Comparison of ENCODE assay signal across 1 cellular context in genomic region chr17:55422828-55423164, GRCh38.
TF ChIP-seq lines count a peak whose summit lies in the region.
"Not testable (repeated sequence)": the region's sequence is repeated elsewhere in the genome, so short reads cannot be mapped to it uniquely, and the experiment has no call there.

No MANE protein-coding gene starts in this region.

TF ChIP-seq in HepG2, 621 proteins besides CTCF, POLR2A, EP300 and RAD21 (continued from another document):
- TF ChIP-seq ZNF646 (CRISPR knock-in tag; IDR thresholded peaks at IDR 0.05) (peak; percentile 74), BORCS8-MEF2B (CRISPR knock-in tag; IDR thresholded peaks at IDR 0.05) (0 out of 2 replicates have a peak, but pooled peaks have one; percentile 33), BCL6 (CRISPR knock-in tag; IDR thresholded peaks at IDR 0.05) (peak; percentile 87), HMG20A (CRISPR knock-in tag; IDR thresholded peaks at IDR 0.05; ENCODE audit: borderline replicate concordance) (peak; percentile 68), SALL1 (CRISPR knock-in tag; IDR thresholded peaks at IDR 0.05) (peak; percentile 62), IRF2 (CRISPR knock-in tag; IDR thresholded peaks at IDR 0.05) (0 out of 2 replicates have a peak, but pooled peaks have one; percentile 27), SAP130 (CRISPR knock-in tag; IDR thresholded peaks at IDR 0.05; ENCODE audit: low read depth) (peak; percentile 71), NR2F6 (CRISPR knock-in tag; IDR thresholded peaks at IDR 0.05) (0 out of 2 replicates have a peak, but pooled peaks have one; percentile 47), SIX4 (CRISPR knock-in tag; IDR thresholded peaks at IDR 0.05) (0 out of 2 replicates have a peak, but pooled peaks have one; percentile 41), RARA (CRISPR knock-in tag; IDR thresholded peaks at IDR 0.05) (peak; percentile 61), ZNF772 (CRISPR knock-in tag; IDR thresholded peaks at IDR 0.05) (peak; percentile 54; the same call in 1 of the 2 replicates), NCOA2 (CRISPR knock-in tag; IDR thresholded peaks at IDR 0.05) (peak; percentile 59; the same call in 1 of the 2 replicates), CREB1 (IDR thresholded peaks at IDR 0.05) (0 out of 2 replicates have a peak, but pooled peaks have one; percentile 16)
- not testable (repeated sequence) for TF ChIP-seq NR2F6 (IDR thresholded peaks at IDR 0.05); CREB1 (CRISPR knock-in tag; IDR thresholded peaks at IDR 0.05)
- TF ChIP-seq, protein P1, sequence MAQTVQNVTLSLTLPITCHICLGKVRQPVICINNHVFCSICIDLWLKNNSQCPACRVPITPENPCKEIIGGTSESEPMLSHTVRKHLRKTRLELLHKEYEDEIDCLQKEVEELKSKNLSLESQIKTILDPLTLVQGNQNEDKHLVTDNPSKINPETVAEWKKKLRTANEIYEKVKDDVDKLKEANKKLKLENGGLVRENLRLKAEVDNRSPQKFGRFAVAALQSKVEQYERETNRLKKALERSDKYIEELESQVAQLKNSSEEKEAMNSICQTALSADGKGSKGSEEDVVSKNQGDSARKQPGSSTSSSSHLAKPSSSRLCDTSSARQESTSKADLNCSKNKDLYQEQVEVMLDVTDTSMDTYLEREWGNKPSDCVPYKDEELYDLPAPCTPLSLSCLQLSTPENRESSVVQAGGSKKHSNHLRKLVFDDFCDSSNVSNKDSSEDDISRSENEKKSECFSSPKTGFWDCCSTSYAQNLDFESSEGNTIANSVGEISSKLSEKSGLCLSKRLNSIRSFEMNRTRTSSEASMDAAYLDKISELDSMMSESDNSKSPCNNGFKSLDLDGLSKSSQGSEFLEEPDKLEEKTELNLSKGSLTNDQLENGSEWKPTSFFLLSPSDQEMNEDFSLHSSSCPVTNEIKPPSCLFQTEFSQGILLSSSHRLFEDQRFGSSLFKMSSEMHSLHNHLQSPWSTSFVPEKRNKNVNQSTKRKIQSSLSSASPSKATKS (CRISPR knock-in tag; IDR thresholded peaks at IDR 0.05): 0 out of 2 replicates have a peak, but pooled peaks have one; percentile 36
- TF ChIP-seq, protein P2, sequence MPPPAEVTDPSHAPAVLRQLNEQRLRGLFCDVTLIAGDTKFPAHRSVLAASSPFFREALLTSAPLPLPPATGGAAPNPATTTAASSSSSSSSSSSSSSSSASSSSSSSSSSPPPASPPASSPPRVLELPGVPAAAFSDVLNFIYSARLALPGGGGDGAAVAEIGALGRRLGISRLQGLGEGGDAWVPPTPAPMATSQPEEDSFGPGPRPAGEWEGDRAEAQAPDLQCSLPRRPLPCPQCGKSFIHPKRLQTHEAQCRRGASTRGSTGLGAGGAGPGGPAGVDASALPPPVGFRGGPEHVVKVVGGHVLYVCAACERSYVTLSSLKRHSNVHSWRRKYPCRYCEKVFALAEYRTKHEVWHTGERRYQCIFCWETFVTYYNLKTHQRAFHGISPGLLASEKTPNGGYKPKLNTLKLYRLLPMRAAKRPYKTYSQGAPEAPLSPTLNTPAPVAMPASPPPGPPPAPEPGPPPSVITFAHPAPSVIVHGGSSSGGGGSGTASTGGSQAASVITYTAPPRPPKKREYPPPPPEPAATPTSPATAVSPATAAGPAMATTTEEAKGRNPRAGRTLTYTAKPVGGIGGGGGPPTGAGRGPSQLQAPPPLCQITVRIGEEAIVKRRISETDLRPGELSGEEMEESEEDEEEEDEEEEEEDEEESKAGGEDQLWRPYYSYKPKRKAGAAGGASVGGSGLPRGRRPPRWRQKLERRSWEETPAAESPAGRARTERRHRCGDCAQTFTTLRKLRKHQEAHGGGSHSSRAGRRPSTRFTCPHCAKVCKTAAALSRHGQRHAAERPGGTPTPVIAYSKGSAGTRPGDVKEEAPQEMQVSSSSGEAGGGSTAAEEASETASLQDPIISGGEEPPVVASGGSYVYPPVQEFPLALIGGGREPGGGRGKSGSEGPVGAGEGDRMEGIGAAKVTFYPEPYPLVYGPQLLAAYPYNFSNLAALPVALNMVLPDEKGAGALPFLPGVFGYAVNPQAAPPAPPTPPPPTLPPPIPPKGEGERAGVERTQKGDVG (CRISPR knock-in tag; IDR thresholded peaks at IDR 0.05; ENCODE audit: borderline replicate concordance): 0 out of 2 replicates have a peak, but pooled peaks have one; percentile 58
